7 cellular contexts compared by ENCODE assay signal in the genomic region with DNA sequence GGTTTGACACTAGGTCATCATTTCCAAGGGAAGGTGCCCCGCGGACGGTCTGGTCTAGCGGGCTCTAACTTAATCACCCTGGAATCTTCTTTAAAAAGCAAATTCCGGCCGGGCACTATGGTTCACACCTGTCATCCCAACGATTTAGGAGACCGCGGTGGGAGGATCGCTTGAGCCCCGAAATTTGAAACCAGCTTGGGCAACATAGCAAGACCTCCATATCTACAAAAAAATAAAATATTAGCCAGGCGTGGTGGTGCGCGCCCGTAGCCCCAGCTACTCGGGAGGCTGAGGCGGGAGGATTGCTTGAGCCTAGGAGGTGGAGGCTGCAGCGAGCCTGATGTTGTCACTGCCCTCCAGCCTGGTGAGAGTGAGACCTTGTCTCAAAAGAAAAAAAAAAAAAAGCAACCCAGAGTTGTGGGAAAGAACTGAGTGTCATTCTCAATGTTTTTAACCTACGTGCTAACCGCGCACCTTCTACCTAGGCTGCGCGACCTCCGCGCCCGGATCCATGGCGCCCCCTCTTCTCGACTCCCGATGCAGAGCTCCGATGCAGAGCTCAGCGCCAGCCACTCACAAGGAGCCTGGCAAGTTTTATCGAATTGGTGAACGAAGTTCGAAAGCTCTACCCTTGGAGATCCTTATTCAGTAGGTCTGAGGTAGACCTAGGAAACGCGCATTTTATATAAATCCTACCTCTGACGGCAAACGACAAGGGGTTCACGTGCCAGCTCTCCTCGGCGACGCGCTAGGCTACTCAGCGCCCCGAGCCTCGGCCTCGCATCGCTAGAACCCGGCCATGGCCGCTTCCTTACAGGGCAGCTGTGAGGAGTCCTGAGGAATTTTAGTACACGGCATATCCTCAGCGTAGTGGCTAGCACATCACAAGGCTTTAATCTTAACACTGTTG. TPM values are rescaled to one million over a fixed set of nuclear protein-coding genes. Genes with fewer than 3 reads are reported as not detected.
DNase-seq lines count a peak whose midpoint lies in the region; ATAC-seq and TF ChIP-seq lines count a peak whose summit lies in the region.

No MANE protein-coding gene starts in this region.

- 33 to 35% methylated on average over 50 to 52 of the region's 52 CpGs for WGBS in body of pancreas, 2 donors

- ATAC-seq in GM18511 (IDR thresholded peaks at IDR 0.05; ENCODE audit: unreplicated experiment): peak; percentile 47
- ATAC-seq in body of pancreas: peak; percentile 61
- ATAC-seq in stimulated activated naive CD8-positive, alpha-beta T cell treated with anti-CD3 and anti-CD28 coated beads, Interleukin-15, Interleukin-2, amounts not matched to agents 100 U/mL and 50 U/mL, for 24 hours: peak; percentile 33

- peak overlapping the region; percentile 40 to 85 (median 66) for H3K27ac ChIP-seq in body of pancreas

- peak; percentile 71 for DNase-seq in H7
- peak in 2 of 4 donors; percentile 26 for DNase-seq in body of pancreas
- no peak for DNase-seq in kidney epithelial cell (ENCODE audit: low read depth)
- peak; percentile 40 for DNase-seq in stimulated activated naive CD8-positive, alpha-beta T cell treated with anti-CD3 and anti-CD28 coated beads, Interleukin-15, Interleukin-2, amounts not matched to agents 100 U/mL and 50 U/mL, for 24 hours
- no peak for DNase-seq in mucosa of gallbladder (ENCODE audit: low spot score)

- H3F3A ChIP-seq in Loucy (ENCODE audit: low read depth): no peaks in the 10 kb centered on the region

- no peak for TF ChIP-seq CTCF in Loucy (conservative IDR thresholded peaks at IDR 0.05; ENCODE audit: low read length)
- TF ChIP-seq CTCF in body of pancreas (IDR thresholded peaks at IDR 0.05): no peak
- no peak for TF ChIP-seq CTCF in kidney epithelial cell (IDR thresholded peaks at IDR 0.05; ENCODE audit: insufficient read depth, low read length, poor library complexity, severe bottlenecking)

- peak overlapping the region; percentile 50; the same call in 1 of the 2 replicates for H2AFZ ChIP-seq in Loucy (ENCODE audit: low read length)

- intact Hi-C loops in body of pancreas (cut with DNase I): no loop called here

- H3K9ac ChIP-seq in Loucy (ENCODE audit: low read depth, low read length, poor library complexity, severe bottlenecking): no peak overlapping the region

- TF ChIP-seq POLR2A in body of pancreas (IDR thresholded peaks at IDR 0.05): no peak

- H3K4me2 ChIP-seq in Loucy (ENCODE audit: low read depth, low read length, poor library complexity, severe bottlenecking): peak overlapping the region; percentile 67

- peaks cover 8% of the 10 kb centered on the region for H4K20me1 ChIP-seq in Loucy (ENCODE audit: insufficient read depth, low read length, poor library complexity, severe bottlenecking)

- H3K79me2 ChIP-seq in Loucy (ENCODE audit: insufficient read depth, low read length): peaks cover 14% of the 10 kb centered on the region

- H3K36me3 ChIP-seq in H7 (replicated peaks; ENCODE audit: control insufficient read depth, insufficient read depth, low read length) (peaks cover 2% of the 10 kb centered on the region), Loucy (ENCODE audit: insufficient read depth, low read length) (no peaks in the 10 kb centered on the region), body of pancreas (replicated peaks in 1 of 2; ENCODE audit: insufficient read depth in 1 of 2, low read depth in 2 of 2) (no peaks in the 10 kb centered on the region), kidney epithelial cell (ENCODE audit: control insufficient read depth, insufficient read depth, low read length) (no peaks in the 10 kb centered on the region)

- H3K4me1 ChIP-seq in Loucy (ENCODE audit: insufficient read depth, low read length, poor library complexity, severe bottlenecking) (peaks cover 29% of the 10 kb centered on the region), body of pancreas (peaks cover 16% of the 10 kb centered on the region)

- H3K4me3 ChIP-seq in H7 (ENCODE audit: insufficient read depth, low read depth, low read length) (peak overlapping the region; percentile 54), Loucy (ENCODE audit: low read length, poor library complexity, severe bottlenecking) (peak overlapping the region; percentile 53), body of pancreas (peak overlapping the region; percentile 6 to 49), kidney epithelial cell (ENCODE audit: low read depth, low read length) (peak overlapping the region; percentile 64)

- peaks cover 6% of the 10 kb centered on the region for H3K27me3 ChIP-seq in H7 (ENCODE audit: control insufficient read depth, insufficient read depth, low read length)
- no peaks in the 10 kb centered on the region for H3K27me3 ChIP-seq in Loucy (ENCODE audit: insufficient read depth, low read length, poor library complexity, severe bottlenecking)
- H3K27me3 ChIP-seq in body of pancreas: no peaks in the 10 kb centered on the region
- H3K27me3 ChIP-seq in kidney epithelial cell (ENCODE audit: control insufficient read depth, insufficient read depth, low read length): no peaks in the 10 kb centered on the region

- H3K9me3 ChIP-seq in Loucy (ENCODE audit: insufficient read depth, low read depth, low read length) (no peaks in the 10 kb centered on the region; the same call in 1 of the 2 replicates), body of pancreas (peaks cover 0 to 3% (median 0%) of the 10 kb centered on the region in 3 donors)

- no peaks in the 10 kb centered on the region for H3K9me2 ChIP-seq in Loucy (replicated peaks; ENCODE audit: low read depth, low read length)

RNA-seq across cellular contexts. Expression of a gene that starts 0.9 kb away (rescaled TPM):
- 15.1 and 16.8 TPM in 2 replicates for total RNA-seq in H7 (2014; rRNA removed; shearing (Covaris generic))
- total RNA-seq in body of pancreas (10 to 100 TPM in 1 of 2 donors, 1 to 10 TPM in 1; 9.2 to 11.4 TPM), kidney epithelial cell (22.9 and 25.0 TPM in 2 replicates), mucosa of gallbladder (46.8 TPM)

Comparison
In these comparisons a context has a peak if more than half of its experiments do, and no peak if none do; other contexts are left out.
1. DNase-seq: peak in H7 (single experiment) and stimulated activated naive CD8-positive, alpha-beta T cell treated with anti-CD3 and anti-CD28 coated beads, Interleukin-15, Interleukin-2, amounts not matched to agents 100 U/mL and 50 U/mL, for 24 hours (single experiment); none in kidney epithelial cell (single experiment) and mucosa of gallbladder (single experiment).
2. Peak in every context shown above with its lines, with median percentiles within 50 percentile points of each other: ATAC-seq and H3K4me3 ChIP-seq.